In genomic region chr22:22951035-22951434, GRCh38 we compare ENCODE assay signal across 24 cellular contexts.
DNase-seq lines count a peak whose midpoint lies in the region; TF ChIP-seq lines count a peak whose summit lies in the region.
"Had no signal": no experiment of that assay in that cellular context is flagged by ENCODE, and none has a peak within 500 bp of the region (broad histone marks: within the 10 kb centered on the region; RNA-seq: fewer than 3 reads in every experiment).

No MANE protein-coding gene starts in this region.

- WGBS in hepatocyte (ENCODE audit: low lambda C conversion rate, missing lambda C conversion rate), result 93% methylated on average over 4 of the region's 4 CpGs

- no peak overlapping the region for H3K9ac ChIP-seq in BLaER1

- H3K79me2 ChIP-seq in hepatocyte, result no peaks in the 10 kb centered on the region

- H3K27me3 ChIP-seq in BLaER1, result no peaks in the 10 kb centered on the region
- peaks cover 9% of the 10 kb centered on the region for H3K27me3 ChIP-seq in hepatocyte
- no peaks in the 10 kb centered on the region for H3K27me3 ChIP-seq in SJCRH30

- DNase-seq in GM12864 (ENCODE audit: low read depth), result no peak
- peak; percentile 80 for DNase-seq in RPMI8226
- DNase-seq in hepatocyte (ENCODE audit: low spot score), result peak; percentile 1
- no peak for DNase-seq in SJCRH30
- DNase-seq in pons (ENCODE audit: low spot score), result no peak
- DNase-seq in erythroblast (lab: John Stamatoyannopoulos, UW), result no peak
- no peak for DNase-seq in stimulated activated CD4-positive, alpha-beta T cell treated with anti-CD3 and anti-CD28 coated beads, Interleukin-4, amount 100 ng/mL, for 4 hours
- DNase-seq: BE2C; CD4-positive, alpha-beta T cell; COR-L47; DMS79; IMR-90; MV-4-11; NCI-H1417; NCI-H1694 treated with DMSO at 0.1 percent for 48 hours; NCI-H2081 treated with DMSO at 0.1 percent for 48 hours; NCI-H2171 treated with DMSO at 0.1 percent for 48 hours; NCI-H524 treated with DMSO at 0.1 percent for 48 hours; PC-9; SIG-M5 had no signal

- H3K4me3 ChIP-seq in BLaER1 (no peak overlapping the region), GM12864 (ENCODE audit: low read depth, low read length) (no peak overlapping the region), hepatocyte (no peak overlapping the region), SJCRH30 (no peak overlapping the region)
- H3K4me3 ChIP-seq: GM23338, HAP-1, PC-9 had no signal

- H3K36me3 ChIP-seq in BLaER1 (no peaks in the 10 kb centered on the region), hepatocyte (replicated peaks; ENCODE audit: insufficient read depth, low read depth) (no peaks in the 10 kb centered on the region), SJCRH30 (no peaks in the 10 kb centered on the region)
- H3K36me3 ChIP-seq: BE2C, HAP-1 had no signal

- no peaks in the 10 kb centered on the region for H3K9me2 ChIP-seq in hepatocyte (replicated peaks; ENCODE audit: insufficient read depth)

- H3K4me1 ChIP-seq in BLaER1 (peaks cover 55% of the 10 kb centered on the region), hepatocyte (ENCODE audit: insufficient read depth) (peaks cover 4% of the 10 kb centered on the region), SJCRH30 (peaks cover 25% of the 10 kb centered on the region)
- H3K4me1 ChIP-seq: BE2C, HAP-1 had no signal

- TF ChIP-seq POLR2A in erythroblast (IDR thresholded peaks at IDR 0.05; ENCODE audit: low read length), result no peak

- H3K4me2 ChIP-seq in BLaER1, result peak overlapping the region; percentile 66
- H3K4me2 ChIP-seq in hepatocyte, result no peak overlapping the region
- H3K4me2 ChIP-seq: GM23338, PC-9 had no signal

- TF ChIP-seq CTCF in GM12864 (IDR thresholded peaks at IDR 0.05; ENCODE audit: low read depth, low read length, missing control alignments) (peak; percentile 1), hepatocyte (IDR thresholded peaks at IDR 0.05; ENCODE audit: poor library complexity) (no peak)

- H3K27ac ChIP-seq in BLaER1 (no peak overlapping the region), hepatocyte (no peak overlapping the region), SJCRH30 (no peak overlapping the region)
- H3K27ac ChIP-seq: PC-9, RWPE1 had no signal

- no peak overlapping the region for H2AFZ ChIP-seq in hepatocyte
- H2AFZ ChIP-seq: GM23338, PC-9 had no signal

- no peaks in the 10 kb centered on the region for H4K20me1 ChIP-seq in BLaER1
- no peaks in the 10 kb centered on the region for H4K20me1 ChIP-seq in hepatocyte (ENCODE audit: insufficient read depth, poor library complexity, severe bottlenecking)

- peaks cover 7% of the 10 kb centered on the region for H3K9me3 ChIP-seq in BLaER1
- no peaks in the 10 kb centered on the region for H3K9me3 ChIP-seq in hepatocyte (ENCODE audit: low read depth)
- no peaks in the 10 kb centered on the region for H3K9me3 ChIP-seq in SJCRH30 (replicated peaks)
- H3K9me3 ChIP-seq: BE2C, HAP-1 had no signal

Comparison
In these comparisons a context has a peak if more than half of its experiments do, and no peak if none do; other contexts are left out.
1. DNase-seq: peak in RPMI8226 (single experiment) and hepatocyte (single experiment); none in GM12864 (single experiment), SJCRH30 (0 of 2), pons (single experiment), erythroblast (0 of 2) and stimulated activated CD4-positive, alpha-beta T cell treated with anti-CD3 and anti-CD28 coated beads, Interleukin-4, amount 100 ng/mL, for 4 hours (0 of 2).